In genomic region chr17:75721463-75722011, GRCh38 we compare ENCODE assay signal across 8 cellular contexts. TPM values are rescaled to one million over a fixed set of nuclear protein-coding genes. Genes with fewer than 3 reads are reported as not detected.
A peak's percentile ranks its signal among the peaks of the same experiment; 100 is the strongest.
DNase-seq lines count a peak whose midpoint lies in the region; ATAC-seq, FAIRE-seq and TF ChIP-seq lines count a peak whose summit lies in the region.

No MANE protein-coding gene starts in this region.

- H2AFZ ChIP-seq in OCI-LY1 (ENCODE audit: low read length): no peak overlapping the region
- H2AFZ ChIP-seq in neural progenitor cell (replicated peaks): peak overlapping the region; percentile 78

- H3K4me1 ChIP-seq in OCI-LY1 (ENCODE audit: insufficient read depth, low read length, severe bottlenecking) (peaks cover 5% of the 10 kb centered on the region), neural progenitor cell (no peaks in the 10 kb centered on the region)

- H3K79me2 ChIP-seq in OCI-LY1 (ENCODE audit: insufficient read depth, low read length) (no peaks in the 10 kb centered on the region), neural progenitor cell (ENCODE audit: low read depth) (no peaks in the 10 kb centered on the region)

- H3K9me3 Mint-ChIP-seq in neural progenitor cell: no peaks in the 10 kb centered on the region

- ATAC-seq in GM21529 (IDR thresholded peaks at IDR 0.05; ENCODE audit: unreplicated experiment) (no peak), GM21717 (IDR thresholded peaks at IDR 0.05; ENCODE audit: unreplicated experiment) (no peak)

- POLR2A ChIA-PET in AG04450 (lab: Yijun Ruan, JAX): interaction anchor here (0.5 kb wide), 1 partner anchor 26 kb away, joined by 3 read pairs; no protein-coding TSS in a partner anchor

- no peak for TF ChIP-seq CTCF in AG04450 (IDR thresholded peaks at IDR 0.05; ENCODE audit: low read depth, low read length)
- TF ChIP-seq CTCF in OCI-LY1 (IDR thresholded peaks at IDR 0.05; ENCODE audit: low read length): no peak
- TF ChIP-seq CTCF in neural progenitor cell (IDR thresholded peaks at IDR 0.05): no peak
- TF ChIP-seq CTCF in GM13976 (IDR thresholded peaks at IDR 0.05; ENCODE audit: borderline replicate concordance, control extremely low read depth, extremely low read depth, insufficient read depth, missing control alignments): no peak

- in situ Hi-C loops in GM13976 (cut with MboI; ENCODE audit: low sequenced_read_pairs, unreplicated experiment): no loop called here

- H3K4me3 Mint-ChIP-seq in neural progenitor cell: peak overlapping the region; percentile 58

- H3K36me3 ChIP-seq in OCI-LY1 (ENCODE audit: insufficient read depth, low read length) (no peaks in the 10 kb centered on the region), neural progenitor cell (no peaks in the 10 kb centered on the region)

- H3K27me3 Mint-ChIP-seq in neural progenitor cell (ENCODE audit: insufficient read depth, low read depth): peaks cover 38% of the 10 kb centered on the region

- no peak overlapping the region; the same call in 1 of the 2 replicates for H3K9ac ChIP-seq in OCI-LY1 (ENCODE audit: low read length)
- no peak overlapping the region for H3K9ac ChIP-seq in neural progenitor cell

- no peak for DNase-seq in AG04450 (ENCODE audit: low read depth, low spot score)
- DNase-seq in epithelial cell of prostate (ENCODE audit: low read depth, low spot score): no peak
- no peak for DNase-seq in neural progenitor cell (ENCODE audit: low spot score)
- no peak for DNase-seq in GM19239 (ENCODE audit: insufficient read length, low spot score)
- no peak for DNase-seq in GM13976 (ENCODE audit: low spot score)

- peak overlapping the region; percentile 25; the same call in 1 of the 2 replicates for H3K4me3 ChIP-seq in AG04450 (ENCODE audit: low read depth, low read length)
- H3K4me3 ChIP-seq in OCI-LY1 (ENCODE audit: low read depth, low read length, poor library complexity, severe bottlenecking): peak overlapping the region; percentile 62
- peak overlapping the region; percentile 56 for H3K4me3 ChIP-seq in neural progenitor cell

- CTCF ChIA-PET in AG04450 (lab: Charles Lee): interaction anchor here (1.0 kb wide), 1 partner anchor 26 kb away, joined by 3 read pairs; no protein-coding TSS in a partner anchor

- H3K4me2 ChIP-seq in OCI-LY1 (ENCODE audit: low read length) (peak overlapping the region; percentile 80), neural progenitor cell (peak overlapping the region; percentile 82)

- FAIRE-seq in GM19239 (lab: Jason Lieb, UNC): no peak

- no peaks in the 10 kb centered on the region for H3F3A ChIP-seq in OCI-LY1 (ENCODE audit: insufficient read depth, low read length)
- H3F3A ChIP-seq in neural progenitor cell (ENCODE audit: low read depth): peaks cover 10% of the 10 kb centered on the region

- H3K9me3 ChIP-seq in AG04450 (ENCODE audit: control insufficient read depth, insufficient read depth, low read length) (no peaks in the 10 kb centered on the region; the same call in 1 of the 2 replicates), OCI-LY1 (ENCODE audit: low read length) (no peaks in the 10 kb centered on the region), neural progenitor cell (ENCODE audit: low read depth) (no peaks in the 10 kb centered on the region)

- H3K27me3 ChIP-seq in AG04450 (ENCODE audit: control insufficient read depth, insufficient read depth, low read length) (peaks cover 43% of the 10 kb centered on the region), OCI-LY1 (ENCODE audit: insufficient read depth, low read length) (peaks cover 9% of the 10 kb centered on the region; the same call in 1 of the 2 replicates), neural progenitor cell (peaks cover 44% of the 10 kb centered on the region)

- no peak overlapping the region for H3K27ac Mint-ChIP-seq in neural progenitor cell

- no peaks in the 10 kb centered on the region for H3K36me3 Mint-ChIP-seq in neural progenitor cell

- H3K27ac ChIP-seq in AG04450 (ENCODE audit: low read depth, low read length) (no peak overlapping the region), OCI-LY1 (ENCODE audit: low read depth, low read length, poor library complexity, severe bottlenecking) (no peak overlapping the region), epithelial cell of prostate (peak overlapping the region; percentile 98), neural progenitor cell (no peak overlapping the region)

- H4K20me1 ChIP-seq in OCI-LY1 (ENCODE audit: insufficient read depth, low read length): no peaks in the 10 kb centered on the region
- H4K20me1 ChIP-seq in neural progenitor cell (ENCODE audit: low read depth): no peaks in the 10 kb centered on the region

- H3K4me1 Mint-ChIP-seq in neural progenitor cell: peaks cover 2% of the 10 kb centered on the region

- H3K9me2 ChIP-seq in OCI-LY1 (ENCODE audit: low read depth, low read length): no peaks in the 10 kb centered on the region

RNA-seq across cellular contexts. Expression of gene ITGB4, which starts 0.3 kb away (rescaled TPM):
- 0.21 and 0.31 TPM in 2 replicates for polyA plus RNA-seq in AG04450 (2011; rRNA removed)
- 0.61 and 1.3 TPM in 2 replicates for polyA minus RNA-seq in AG04450 (2011; rRNA and poly(A)+ RNA removed)
- 1.1 TPM in 1 of 2 replicates, not detected in the other for total RNA-seq in neural progenitor cell (ENCODE audit: low replicate concordance)

RNA-seq across cellular contexts. Expression of gene GALK1, which starts 43.5 kb away (rescaled TPM):
- 12.4 and 16.8 TPM in 2 replicates for polyA plus RNA-seq in AG04450 (2011; rRNA removed)
- polyA minus RNA-seq in AG04450 (2011; rRNA and poly(A)+ RNA removed): 9.2 and 17.0 TPM in 2 replicates
- total RNA-seq in neural progenitor cell (ENCODE audit: low replicate concordance): 6.5 and 27.3 TPM in 2 replicates

RNA-seq across cellular contexts. Expression of gene SAP30BP, which starts 54.4 kb away (rescaled TPM):
- polyA plus RNA-seq in AG04450 (2011; rRNA removed): 74.2 and 75.4 TPM in 2 replicates
- polyA minus RNA-seq in AG04450 (2011; rRNA and poly(A)+ RNA removed): 55.5 and 56.8 TPM in 2 replicates
- total RNA-seq in neural progenitor cell (ENCODE audit: low replicate concordance): 72.9 and 75.8 TPM in 2 replicates

RNA-seq across cellular contexts. Expression of gene RECQL5, which starts 54.6 kb away (rescaled TPM):
- polyA plus RNA-seq in AG04450 (2011; rRNA removed): 9.3 and 11.9 TPM in 2 replicates
- 18.0 and 26.7 TPM in 2 replicates for polyA minus RNA-seq in AG04450 (2011; rRNA and poly(A)+ RNA removed)
- 22.7 and 27.3 TPM in 2 replicates for total RNA-seq in neural progenitor cell (ENCODE audit: low replicate concordance)
